In the genomic region with DNA sequence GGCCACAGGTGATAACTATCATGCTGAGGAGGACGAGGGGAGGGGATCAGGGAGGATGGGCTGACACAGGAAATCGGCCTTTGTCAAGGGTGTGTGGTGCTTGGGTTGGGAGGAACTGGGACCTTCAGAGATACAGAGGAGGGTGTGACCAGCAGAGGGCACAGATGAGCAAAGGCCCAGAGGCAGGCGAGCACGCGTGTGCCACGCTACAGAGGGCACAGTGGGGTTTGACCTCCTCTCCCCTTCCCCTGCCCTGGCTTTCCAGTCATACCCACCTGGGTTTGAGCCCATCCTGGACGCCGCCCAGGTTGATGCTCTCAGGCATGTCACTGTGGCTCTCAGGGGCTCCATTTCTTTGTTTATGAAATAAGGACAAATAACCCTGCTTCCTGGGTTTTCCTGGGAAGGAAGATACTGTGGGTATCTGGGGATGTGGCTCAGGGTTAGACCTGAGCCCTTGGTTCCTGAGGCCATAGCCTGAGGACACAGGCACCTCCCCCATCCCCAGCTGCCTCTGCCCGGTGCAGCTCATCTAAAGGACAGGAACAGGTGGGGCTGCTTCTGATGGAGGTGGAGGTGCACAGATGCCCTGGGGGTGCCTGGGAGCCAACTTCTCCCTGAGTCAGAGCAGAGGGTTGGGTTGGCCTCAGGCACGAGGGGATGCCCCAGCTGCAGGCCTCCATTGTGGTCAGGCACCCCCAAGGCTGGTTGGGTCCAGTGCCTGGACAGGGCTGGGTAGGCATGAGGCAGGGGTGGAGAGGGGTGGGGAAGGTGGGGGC, we compare ENCODE assay signal across 8 cellular contexts. TPM values are rescaled to one million over a fixed set of nuclear protein-coding genes. Genes with fewer than 3 reads are reported as not detected.
DNase-seq lines count a peak whose midpoint lies in the region; ATAC-seq and TF ChIP-seq lines count a peak whose summit lies in the region.

No MANE protein-coding gene starts in this region.

- intact Hi-C loops in adrenal gland (cut with DNase I), result loop anchor here (5.0 to 10.0 kb wide), 2 partner anchors 123 to 126 kb away; partner anchors contain the start of gene CMTM3 (in 2 of the 2)
- intact Hi-C loops in spleen (cut with DNase I; ENCODE audit: low total_unique reads), result loop anchor here (10.0 kb wide), 1 partner anchor 116 kb away; no protein-coding TSS in a partner anchor

- H3K27ac Mint-ChIP-seq in T-helper 1 cell treated with Interleukin-12 subunit alpha and Interleukin-12 subunit beta and Interleukin-4 antibody, amounts not matched to agents 30 μg/mL and 1 μg/mL, for 36 hours, result peak overlapping the region; percentile 80

- no peak overlapping the region for H3K27ac ChIP-seq in adrenal gland
- H3K27ac ChIP-seq in spleen, result peak overlapping the region in 2 of 8 donors; percentile 27 to 40

- H3K9me3 Mint-ChIP-seq in T-helper 1 cell treated with Interleukin-12 subunit alpha and Interleukin-12 subunit beta and Interleukin-4 antibody, amounts not matched to agents 30 μg/mL and 1 μg/mL, for 36 hours, result no peaks in the 10 kb centered on the region

- ATAC-seq in GM19351 (IDR thresholded peaks at IDR 0.05; ENCODE audit: unreplicated experiment), result peak; percentile 61

- TF ChIP-seq POLR2A in adrenal gland (IDR thresholded peaks at IDR 0.05) (no peak), spleen (IDR thresholded peaks at IDR 0.05) (no peak)

- peak overlapping the region; percentile 12 for H3K4me3 Mint-ChIP-seq in T-helper 1 cell treated with Interleukin-12 subunit alpha and Interleukin-12 subunit beta and Interleukin-4 antibody, amounts not matched to agents 30 μg/mL and 1 μg/mL, for 36 hours

- peak; percentile 78 for DNase-seq in CD1c-positive myeloid dendritic cell (ENCODE audit: extremely low spot score)
- DNase-seq in HUDEP-2 (lab: John Stamatoyannopoulos, UW; ENCODE audit: unreplicated experiment in 76 of 76), result peak in 66 of 76 experiments; percentile 5 to 79 (median 56)
- peak; percentile 69 to 87 (median 77) for DNase-seq in adrenal gland
- peak; percentile 78 for DNase-seq in hepatic stellate cell (ENCODE audit: low spot score)
- DNase-seq in spleen, result peak; percentile 95
- DNase-seq in NCI-H2227 treated with DMSO at 0.1 percent for 48 hours (lab: John Stamatoyannopoulos, UW), result no peak

- H3K27me3 ChIP-seq in adrenal gland (no peaks in the 10 kb centered on the region), spleen (replicated peaks in 1 of 7) (no peaks in the 10 kb centered on the region)

- no peaks in the 10 kb centered on the region for H3K4me1 ChIP-seq in adrenal gland (replicated peaks in 1 of 2)
- peaks cover 16 to 47% (median 31%) of the 10 kb centered on the region in 6 donors for H3K4me1 ChIP-seq in spleen

- no peak overlapping the region for H3K4me3 ChIP-seq in adrenal gland
- H3K4me3 ChIP-seq in spleen, result no peak overlapping the region

- peaks cover 33% of the 10 kb centered on the region for H3K4me1 Mint-ChIP-seq in T-helper 1 cell treated with Interleukin-12 subunit alpha and Interleukin-12 subunit beta and Interleukin-4 antibody, amounts not matched to agents 30 μg/mL and 1 μg/mL, for 36 hours (ENCODE audit: low read depth)

- H3K27me3 Mint-ChIP-seq in T-helper 1 cell treated with Interleukin-12 subunit alpha and Interleukin-12 subunit beta and Interleukin-4 antibody, amounts not matched to agents 30 μg/mL and 1 μg/mL, for 36 hours (ENCODE audit: low read depth), result peaks cover 4% of the 10 kb centered on the region

- TF ChIP-seq CTCF in adrenal gland (IDR thresholded peaks at IDR 0.05) (peak; percentile 62 to 80 (median 76)), spleen (IDR thresholded peaks at IDR 0.05 in 8 of 11, conservative IDR thresholded peaks at IDR 0.05 in 3 of 11) (peak; percentile 79 to 91 (median 85))

- no peaks in the 10 kb centered on the region for H3K9me3 ChIP-seq in adrenal gland (replicated peaks in 1 of 3)
- no peaks in the 10 kb centered on the region for H3K9me3 ChIP-seq in spleen

- H3K36me3 ChIP-seq in adrenal gland (replicated peaks in 1 of 2) (no peaks in the 10 kb centered on the region), spleen (no peaks in the 10 kb centered on the region)

- WGBS in adrenal gland, 4 donors, result 14 to 27% (median 23%) methylated on average over 8 to 10 of the region's 10 CpGs
- WGBS in spleen, 5 donors, result 18 to 29% (median 24%) methylated on average over 10 of the region's 10 CpGs

- H3K36me3 Mint-ChIP-seq in T-helper 1 cell treated with Interleukin-12 subunit alpha and Interleukin-12 subunit beta and Interleukin-4 antibody, amounts not matched to agents 30 μg/mL and 1 μg/mL, for 36 hours (ENCODE audit: low read depth), result peaks cover under 1% of the 10 kb centered on the region

RNA-seq across cellular contexts. Expression of gene BEAN1, which starts 51.8 kb away (rescaled TPM):
- total RNA-seq in adrenal gland, result under 1 TPM in 6 of 8 donors, not detected in 2; 0.11 to 0.54 (median 0.19) TPM
- polyA plus RNA-seq in adrenal gland, result under 1 TPM; 0.16 to 0.29 (median 0.20) TPM
- under 1 TPM in 4 of 7 donors, not detected in 3; 0.21 to 0.68 (median 0.45) TPM for total RNA-seq in spleen
- polyA plus RNA-seq in spleen, result under 1 TPM; 0.30 to 0.42 (median 0.30) TPM
